24 cellular contexts compared by ENCODE assay signal in genomic region chr20:36703530-36703929, GRCh38. TPM values are rescaled to one million over a fixed set of nuclear protein-coding genes. Genes with fewer than 3 reads are reported as not detected.
A peak's percentile ranks its signal among the peaks of the same experiment; 100 is the strongest.
DNase-seq lines count a peak whose midpoint lies in the region; ATAC-seq and TF ChIP-seq lines count a peak whose summit lies in the region.
"Had no signal": no experiment of that assay in that cellular context is flagged by ENCODE, and none has a peak within 500 bp of the region (broad histone marks: within the 10 kb centered on the region; RNA-seq: fewer than 3 reads in every experiment).

No MANE protein-coding gene starts in this region.

- H3K9me3 ChIP-seq in left ventricle myocardium inferior (replicated peaks) = no peaks in the 10 kb centered on the region
- no peaks in the 10 kb centered on the region for H3K9me3 ChIP-seq in right cardiac atrium (ENCODE audit: control insufficient read depth, low read length)
- no peaks in the 10 kb centered on the region for H3K9me3 ChIP-seq in testis
- no peaks in the 10 kb centered on the region for H3K9me3 ChIP-seq in aorta (ENCODE audit: control insufficient read depth, low read length)
- H3K9me3 ChIP-seq: BLaER1, Caco-2 had no signal

- intact Hi-C loops in left ventricle myocardium inferior (cut with micrococcal nuclease) = no loop called here
- intact Hi-C loops in right cardiac atrium (cut with DNase I) = no loop called here
- intact Hi-C loops in testis (cut with DNase I; ENCODE audit: low total_unique reads) = no loop called here
- intact Hi-C loops in aorta (cut with DNase I) = loop anchor here in 1 of 2 donors (5.0 kb wide), 1 partner anchor 44 kb away; the partner anchor contains the start of gene NDRG3

- H3K27me3 ChIP-seq in left ventricle myocardium inferior (ENCODE audit: low read depth) (no peaks in the 10 kb centered on the region), right cardiac atrium (ENCODE audit: control insufficient read depth, insufficient read depth) (no peaks in the 10 kb centered on the region), testis (no peaks in the 10 kb centered on the region), aorta (ENCODE audit: control insufficient read depth in 1 of 2, insufficient read depth in 2 of 2, low read length in 1 of 2) (no peaks in the 10 kb centered on the region)
- H3K27me3 ChIP-seq: BLaER1 had no signal

- ATAC-seq in right cardiac atrium (no peak), aorta (ENCODE audit: low FRiP score) (peak; percentile 66), GM19328 (IDR thresholded peaks at IDR 0.05; ENCODE audit: unreplicated experiment) (no peak)
- ATAC-seq: CD8-positive, alpha-beta T cell; HCT116 had no signal

- 81% methylated on average over 4 of the region's 4 CpGs for WGBS in right cardiac atrium
- 51 to 59% methylated on average over 4 of the region's 4 CpGs for WGBS in testis, 2 donors
- 23 to 25% methylated on average over 4 of the region's 4 CpGs for WGBS in aorta, 2 donors

- TF ChIP-seq CTCF in left ventricle myocardium inferior (IDR thresholded peaks at IDR 0.05; ENCODE audit: borderline replicate concordance) (no peak), chondrocyte (IDR thresholded peaks at IDR 0.05) (no peak), testis (IDR thresholded peaks at IDR 0.05) (no peak), GM13977 (IDR thresholded peaks at IDR 0.05; ENCODE audit: extremely low read depth, insufficient read depth, missing control alignments) (no peak)

- peaks cover 7% of the 10 kb centered on the region for H3K4me1 Mint-ChIP-seq in chondrocyte (ENCODE audit: low read depth)

- H3K27ac Mint-ChIP-seq in chondrocyte (ENCODE audit: unreplicated experiment) = peak overlapping the region; percentile 22
- H3K27ac Mint-ChIP-seq: B cell; CD4-positive, CD25-positive, alpha-beta regulatory T cell; CD8-positive, alpha-beta T cell had no signal

- H3K36me3 Mint-ChIP-seq in chondrocyte (ENCODE audit: low read depth) = peaks cover 4% of the 10 kb centered on the region

- in situ Hi-C loops in GM13977 (cut with MboI; ENCODE audit: low pct_unique_long_range_greater_than_20kb, low sequenced_read_pairs, unreplicated experiment) = no loop called here

- DNase-seq in left ventricle myocardium inferior = no peak
- DNase-seq in right cardiac atrium = no peak
- DNase-seq in chondrocyte (ENCODE audit: low spot score) = no peak
- DNase-seq in testis = peak; percentile 30
- no peak for DNase-seq in aorta
- no peak for DNase-seq in GM13977 (ENCODE audit: low spot score)
- DNase-seq in NCI-H82 treated with DMSO at 0.1 percent for 48 hours (lab: John Stamatoyannopoulos, UW; ENCODE audit: unreplicated experiment) = no peak
- DNase-seq: Caco-2; CD4-positive, CD25-positive, alpha-beta regulatory T cell; CD8-positive, alpha-beta T cell; DMS 273 treated with DMSO at 0.1 percent for 48 hours; DMS79; EL; GF-D8; GM23248; H9 had no signal

- peaks cover under 1% of the 10 kb centered on the region for H3K4me1 ChIP-seq in left ventricle myocardium inferior
- H3K4me1 ChIP-seq in right cardiac atrium (ENCODE audit: control insufficient read depth, insufficient read depth, low read length) = no peaks in the 10 kb centered on the region
- peaks cover 10% of the 10 kb centered on the region for H3K4me1 ChIP-seq in testis
- peaks cover 1 to 2% of the 10 kb centered on the region in 2 donors for H3K4me1 ChIP-seq in aorta (ENCODE audit: control insufficient read depth in 1 of 2, insufficient read depth in 2 of 2, low read length in 2 of 2)
- H3K4me1 ChIP-seq: BLaER1, Caco-2 had no signal

- H3K9me3 Mint-ChIP-seq in chondrocyte (ENCODE audit: low read depth) = no peaks in the 10 kb centered on the region
- H3K9me3 Mint-ChIP-seq: CD4-positive, CD25-positive, alpha-beta regulatory T cell; CD8-positive, alpha-beta T cell; H9 had no signal

- no peak for TF ChIP-seq POLR2A in testis (IDR thresholded peaks at IDR 0.05)

- H3K36me3 ChIP-seq in left ventricle myocardium inferior (peaks cover 17% of the 10 kb centered on the region), testis (ENCODE audit: low read depth, missing control alignments) (no peaks in the 10 kb centered on the region), aorta (ENCODE audit: control insufficient read depth in 1 of 2, insufficient read depth in 2 of 2, low read length in 1 of 2) (no peaks in the 10 kb centered on the region)

- no peaks in the 10 kb centered on the region for H3K27me3 Mint-ChIP-seq in chondrocyte (ENCODE audit: low read depth)
- H3K27me3 Mint-ChIP-seq: B cell; CD4-positive, CD25-positive, alpha-beta regulatory T cell had no signal

- no peak overlapping the region for H3K4me3 Mint-ChIP-seq in chondrocyte (ENCODE audit: unreplicated experiment)
- H3K4me3 Mint-ChIP-seq: B cell; CD4-positive, CD25-positive, alpha-beta regulatory T cell; CD8-positive, alpha-beta T cell; H9 had no signal

- H3K27ac ChIP-seq in left ventricle myocardium inferior (replicated peaks) (peak overlapping the region; percentile 20), right cardiac atrium (ENCODE audit: low read length) (no peak overlapping the region), testis (peak overlapping the region; percentile 48 to 79), aorta (ENCODE audit: low read depth in 1 of 2, low read length in 2 of 2) (peak overlapping the region; percentile 70 to 88)
- H3K27ac ChIP-seq: 22Rv1, BLaER1, C4-2B, GM23248 had no signal

- H3K4me3 ChIP-seq in left ventricle myocardium inferior = no peak overlapping the region
- H3K4me3 ChIP-seq in right cardiac atrium (ENCODE audit: low read length) = no peak overlapping the region
- H3K4me3 ChIP-seq in testis = no peak overlapping the region
- H3K4me3 ChIP-seq in aorta (ENCODE audit: low read length in 2 of 2) = no peak overlapping the region
- H3K4me3 ChIP-seq: BLaER1, GM23248 had no signal

RNA-seq across cellular contexts. Expression of gene NDRG3, which starts 42.4 kb away (rescaled TPM):
- total RNA-seq in left ventricle myocardium inferior (34.4 TPM), right cardiac atrium (10 to 100 TPM; 28.0 to 40.7 (median 34.7) TPM), chondrocyte (27.6 to 34.5 TPM (median 28.1 TPM) in 3 replicates), testis (10 to 100 TPM; 65.3 to 70.7 TPM), aorta (10 to 100 TPM; 35.7 to 37.6 TPM)
- polyA plus RNA-seq in right cardiac atrium (25.5 TPM), testis (ENCODE audit: insufficient read depth, low read depth, low replicate concordance) (202 TPM), aorta (10 to 100 TPM; 31.4 to 31.8 TPM)

RNA-seq across cellular contexts. Expression of gene SLA2, which starts 57.5 kb away (rescaled TPM):
- total RNA-seq in left ventricle myocardium inferior (0.19 TPM), right cardiac atrium (under 1 TPM; 0.28 to 0.70 (median 0.61) TPM), chondrocyte (0.24 TPM in 1 of 3 replicates, not detected in the others), testis (under 1 TPM; 0.47 to 0.87 TPM), aorta (1 to 10 TPM in 1 of 2 donors, under 1 TPM in 1; 0.99 to 1.0 TPM)
- polyA plus RNA-seq in right cardiac atrium (0.20 TPM), testis (ENCODE audit: insufficient read depth, low read depth, low replicate concordance) (1.1 TPM), aorta (under 1 TPM in 1 of 2 donors, not detected in 1; 0.13 TPM)
- total RNA-seq: GM23248, H4 had no signal
- polyA plus RNA-seq: AG04450, GM23248 had no signal
